8 cellular contexts compared by ENCODE assay signal in the genomic region with DNA sequence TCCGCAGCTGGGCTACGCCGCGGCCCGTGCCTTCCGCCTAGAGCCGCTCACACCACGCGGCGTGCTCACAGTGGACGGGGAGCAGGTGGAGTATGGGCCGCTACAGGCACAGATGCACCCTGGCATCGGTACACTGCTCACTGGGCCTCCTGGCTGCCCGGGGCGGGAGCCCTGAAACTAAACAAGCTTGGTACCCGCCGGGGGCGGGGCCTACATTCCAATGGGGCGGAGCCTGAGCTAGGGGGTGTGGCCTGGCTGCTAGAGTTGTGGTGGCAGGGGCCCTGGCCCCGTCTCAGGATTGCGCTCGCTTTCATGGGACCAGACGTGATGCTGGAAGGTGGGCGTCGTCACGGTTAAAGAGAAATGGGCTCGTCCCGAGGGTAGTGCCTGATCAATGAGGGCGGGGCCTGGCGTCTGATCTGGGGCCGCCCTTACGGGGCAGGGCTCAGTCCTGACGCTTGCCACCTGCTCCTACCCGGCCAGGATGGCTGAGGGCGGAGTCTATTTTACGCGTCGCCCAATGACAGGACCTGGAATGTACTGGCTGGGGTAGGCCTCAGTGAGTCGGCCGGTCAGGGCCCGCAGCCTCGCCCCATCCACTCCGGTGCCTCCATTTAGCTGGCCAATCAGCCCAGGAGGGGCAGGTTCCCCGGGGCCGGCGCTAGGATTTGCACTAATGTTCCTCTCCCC. TPM values are rescaled to one million over a fixed set of nuclear protein-coding genes. Genes with fewer than 3 reads are reported as not detected.
DNase-seq lines count a peak whose midpoint lies in the region; FAIRE-seq and TF ChIP-seq lines count a peak whose summit lies in the region.

No MANE protein-coding gene starts in this region.

- no peaks in the 10 kb centered on the region for H3K9me2 ChIP-seq in neural cell (ENCODE audit: insufficient read depth, low read length)

- FAIRE-seq in endothelial cell of umbilical vein (lab: Jason Lieb, UNC) = peak; percentile 96

- DNase-seq in NCI-H2171 (lab: John Stamatoyannopoulos, UW) (peak; percentile 47), endothelial cell of umbilical vein (ENCODE audit: low read depth, low spot score) (peak; percentile 82), WERI-Rb-1 (no peak), GM19238 (ENCODE audit: insufficient read length, low spot score) (no peak), activated gamma-delta T cell treated with Interleukin-2 at 50 U/mL for 16 hours (no peak), NCI-H2081 (lab: John Stamatoyannopoulos, UW) (no peak)

- H3K79me2 ChIP-seq in endothelial cell of umbilical vein (ENCODE audit: control insufficient read depth, insufficient read depth, low read length) = no peaks in the 10 kb centered on the region
- peaks cover 10% of the 10 kb centered on the region for H3K79me2 ChIP-seq in neural cell (replicated peaks; ENCODE audit: insufficient read depth, low read length)

- no peaks in the 10 kb centered on the region for H3F3A ChIP-seq in neural cell (ENCODE audit: insufficient read depth, low read length, poor library complexity, severe bottlenecking)

- intact Hi-C loops in endothelial cell of umbilical vein (cut with micrococcal nuclease) = loop anchor here (10.0 kb wide), 1 partner anchor 365 kb away; the partner anchor contains the start of genes GYS1 and RUVBL2

- H3K4me3 ChIP-seq in endothelial cell of umbilical vein (replicated peaks in 1 of 3; ENCODE audit: insufficient read depth in 1 of 3, low read depth in 1 of 3, low read length in 3 of 3) (peak overlapping the region in 2 of 3 experiments; percentile 6 to 19), neural cell (ENCODE audit: low read length) (no peak overlapping the region), WERI-Rb-1 (ENCODE audit: low read depth, low read length) (no peak overlapping the region)

- peaks cover 0 to 2% of the 10 kb centered on the region in 2 experiments for H3K36me3 ChIP-seq in endothelial cell of umbilical vein (ENCODE audit: control insufficient read depth in 2 of 2, extremely low read depth in 1 of 2, insufficient read depth in 2 of 2, low read length in 2 of 2)
- no peaks in the 10 kb centered on the region for H3K36me3 ChIP-seq in neural cell (ENCODE audit: insufficient read depth, low read length)
- peaks cover 41% of the 10 kb centered on the region for H3K36me3 ChIP-seq in WERI-Rb-1

- H3K9me3 ChIP-seq in endothelial cell of umbilical vein (replicated peaks; ENCODE audit: control insufficient read depth, insufficient read depth, low read length) = no peaks in the 10 kb centered on the region
- no peaks in the 10 kb centered on the region for H3K9me3 ChIP-seq in neural cell (ENCODE audit: low read length)
- no peaks in the 10 kb centered on the region for H3K9me3 ChIP-seq in WERI-Rb-1 (ENCODE audit: severe bottlenecking)

- BruUV-seq in endothelial cell of umbilical vein (replicated peaks; lab: Mats Ljungman, UMichigan) = no TSS peak

- TF ChIP-seq RAD21 in neural cell (conservative IDR thresholded peaks at IDR 0.05) = no peak

- H2AFZ ChIP-seq in endothelial cell of umbilical vein (ENCODE audit: low read depth, low read length) (peak overlapping the region; percentile 63), neural cell (ENCODE audit: low read depth, low read length) (no peak overlapping the region)

- H3K9ac ChIP-seq in endothelial cell of umbilical vein (replicated peaks; ENCODE audit: extremely low read depth, insufficient read depth, low read length) (no peak overlapping the region), neural cell (ENCODE audit: low read length) (no peak overlapping the region)

- H4K20me1 ChIP-seq in endothelial cell of umbilical vein (replicated peaks; ENCODE audit: control insufficient read depth, extremely low read depth, insufficient read depth, low read length) (no peaks in the 10 kb centered on the region), neural cell (ENCODE audit: insufficient read depth) (no peaks in the 10 kb centered on the region)

- POLR2A ChIA-PET in endothelial cell of umbilical vein (lab: Charles Lee) = interaction anchor here (1.0 to 2.0 kb wide), 3 partner anchors 8 to 17 kb away, joined by 3 to 10 read pairs (median 3); partner anchors contain the start of genes RPL18 and SPHK2

- H3K4me1 ChIP-seq in endothelial cell of umbilical vein (ENCODE audit: control insufficient read depth, extremely low read depth, insufficient read depth, low read length) = peaks cover 20% of the 10 kb centered on the region

- CTCF ChIA-PET in endothelial cell of umbilical vein (lab: Charles Lee) = interaction anchor here (0.8 to 2.3 kb wide), 10 partner anchors 8 to 341 kb away, joined by 3 to 12 read pairs (median 8); partner anchors contain the start of genes CA11, RPL18 and SPHK2

- TF ChIP-seq EP300 in neural cell (conservative IDR thresholded peaks at IDR 0.05; ENCODE audit: poor library complexity, severe bottlenecking) = no peak

- H3K27me3 ChIP-seq in endothelial cell of umbilical vein (ENCODE audit: control insufficient read depth in 2 of 2, insufficient read depth in 2 of 2, low read length in 2 of 2) (no peaks in the 10 kb centered on the region), neural cell (ENCODE audit: insufficient read depth, low read depth, low read length) (no peaks in the 10 kb centered on the region), WERI-Rb-1 (ENCODE audit: insufficient read depth, low read depth, severe bottlenecking) (no peaks in the 10 kb centered on the region)

- H3K4me2 ChIP-seq in endothelial cell of umbilical vein (ENCODE audit: insufficient read depth, low read length) = peak overlapping the region; percentile 60
- H3K4me2 ChIP-seq in neural cell (ENCODE audit: low read length) = no peak overlapping the region

- H3K27ac ChIP-seq in C4-2B = peak overlapping the region; percentile 93
- peak overlapping the region; percentile 13 for H3K27ac ChIP-seq in endothelial cell of umbilical vein (ENCODE audit: insufficient read depth, low read depth, low read length)
- H3K27ac ChIP-seq in neural cell (ENCODE audit: low read length) = peak overlapping the region; percentile 72
- no peak overlapping the region for H3K27ac ChIP-seq in WERI-Rb-1

- no peaks in the 10 kb centered on the region for H3K9me1 ChIP-seq in endothelial cell of umbilical vein (replicated peaks; ENCODE audit: control insufficient read depth, extremely low read depth, insufficient read depth, low read length)

- no peak for TF ChIP-seq POLR2A in endothelial cell of umbilical vein (IDR thresholded peaks at IDR 0.05; ENCODE audit: low read depth, low read length)

- TF ChIP-seq CTCF in C4-2B (conservative IDR thresholded peaks at IDR 0.05) = no peak
- no peak for TF ChIP-seq CTCF in endothelial cell of umbilical vein (IDR thresholded peaks at IDR 0.05; ENCODE audit: extremely low read depth in 1 of 2, insufficient read depth in 1 of 2, low read depth in 1 of 2, low read length in 2 of 2)
- TF ChIP-seq CTCF in neural cell (IDR thresholded peaks at IDR 0.05; ENCODE audit: poor library complexity, severe bottlenecking) = no peak
- TF ChIP-seq CTCF in WERI-Rb-1 (IDR thresholded peaks at IDR 0.05; ENCODE audit: low read depth, low read length) = no peak

- dilution Hi-C loops in endothelial cell of umbilical vein (cut with MboI; ENCODE audit: extremely low pct_ligation_motif_present, low sequenced_read_pairs) = no loop called here

RNA-seq across cellular contexts. Expression of gene DBP, which starts 7.4 kb away (rescaled TPM):
- 0.78 and 1.5 TPM in 2 replicates for total RNA-seq in endothelial cell of umbilical vein
- polyA plus RNA-seq in endothelial cell of umbilical vein = 1.8 and 2.0 TPM in 2 replicates
- 0.80 and 1.8 TPM in 2 replicates for polyA plus RNA-seq in endothelial cell of umbilical vein (2011; cell fraction: cytosol; rRNA removed)
- polyA plus RNA-seq in endothelial cell of umbilical vein (2011; cell fraction: nucleus; rRNA removed) = 0.43 and 0.76 TPM in 2 replicates
- polyA plus RNA-seq in endothelial cell of umbilical vein (2012) = 0.75 and 1.6 TPM in 2 replicates
- polyA minus RNA-seq in endothelial cell of umbilical vein = 0.68 TPM in 1 of 2 replicates, not detected in the other
- 9.1 TPM for polyA minus RNA-seq in endothelial cell of umbilical vein (2011; cell fraction: cytosol; rRNA and poly(A)+ RNA removed)
- polyA minus RNA-seq in endothelial cell of umbilical vein (2011; cell fraction: nucleus; rRNA and poly(A)+ RNA removed) = 0.29 and 0.48 TPM in 2 replicates
- 1.0 and 3.6 TPM in 2 replicates for polyA plus RNA-seq in neural cell
- polyA minus RNA-seq in neural cell = 5.4 TPM in 2 replicates

RNA-seq across cellular contexts. Expression of gene SPHK2, which starts 10.4 kb away (rescaled TPM):
- total RNA-seq in endothelial cell of umbilical vein = 30.5 and 31.1 TPM in 2 replicates
- polyA plus RNA-seq in endothelial cell of umbilical vein (20.2 and 23.4 TPM in 2 replicates), neural cell (22.6 and 32.6 TPM in 2 replicates)
- 8.2 and 10.7 TPM in 2 replicates for polyA plus RNA-seq in endothelial cell of umbilical vein (2011; cell fraction: cytosol; rRNA removed)
- 26.2 and 26.5 TPM in 2 replicates for polyA plus RNA-seq in endothelial cell of umbilical vein (2011; cell fraction: nucleus; rRNA removed)
- 9.2 and 11.3 TPM in 2 replicates for polyA plus RNA-seq in endothelial cell of umbilical vein (2012)
- polyA minus RNA-seq in endothelial cell of umbilical vein (11.7 and 14.6 TPM in 2 replicates), neural cell (28.5 and 31.7 TPM in 2 replicates)
- 10.9 TPM for polyA minus RNA-seq in endothelial cell of umbilical vein (2011; cell fraction: cytosol; rRNA and poly(A)+ RNA removed)
- polyA minus RNA-seq in endothelial cell of umbilical vein (2011; cell fraction: nucleus; rRNA and poly(A)+ RNA removed) = 14.6 and 21.1 TPM in 2 replicates

RNA-seq across cellular contexts. Expression of gene RPL18, which starts 10.8 kb away (rescaled TPM):
- 1,402 and 1,407 TPM in 2 replicates for total RNA-seq in endothelial cell of umbilical vein
- polyA plus RNA-seq in endothelial cell of umbilical vein (2,154 and 2,376 TPM in 2 replicates), neural cell (2,102 and 2,180 TPM in 2 replicates)
- polyA plus RNA-seq in endothelial cell of umbilical vein (2011; cell fraction: cytosol; rRNA removed) = 1,380 and 1,833 TPM in 2 replicates
- 597 and 638 TPM in 2 replicates for polyA plus RNA-seq in endothelial cell of umbilical vein (2011; cell fraction: nucleus; rRNA removed)
- polyA plus RNA-seq in endothelial cell of umbilical vein (2012) = 1,901 and 3,069 TPM in 2 replicates
- polyA minus RNA-seq in endothelial cell of umbilical vein (547 and 582 TPM in 2 replicates), neural cell (717 and 772 TPM in 2 replicates)
- 814 TPM for polyA minus RNA-seq in endothelial cell of umbilical vein (2011; cell fraction: cytosol; rRNA and poly(A)+ RNA removed)
- polyA minus RNA-seq in endothelial cell of umbilical vein (2011; cell fraction: nucleus; rRNA and poly(A)+ RNA removed) = 103 and 151 TPM in 2 replicates

RNA-seq across cellular contexts. Expression of gene FAM83E, which starts 14.9 kb away (rescaled TPM):
- total RNA-seq in endothelial cell of umbilical vein = 1.7 and 3.5 TPM in 2 replicates
- polyA plus RNA-seq in endothelial cell of umbilical vein (0.04 and 0.10 TPM in 2 replicates), neural cell (0.73 and 1.2 TPM in 2 replicates)
- polyA plus RNA-seq in endothelial cell of umbilical vein (2011; cell fraction: cytosol; rRNA removed) = not detected in 2 replicates
- polyA plus RNA-seq in endothelial cell of umbilical vein (2011; cell fraction: nucleus; rRNA removed) = 0.76 and 1.0 TPM in 2 replicates
- polyA plus RNA-seq in endothelial cell of umbilical vein (2012) = not detected in 2 replicates
- polyA minus RNA-seq in endothelial cell of umbilical vein (0.59 and 0.63 TPM in 2 replicates), neural cell (6.1 TPM in 1 of 2 replicates, not detected in the other)
- polyA minus RNA-seq in endothelial cell of umbilical vein (2011; cell fraction: cytosol; rRNA and poly(A)+ RNA removed) = not detected
- 0.91 and 4.4 TPM in 2 replicates for polyA minus RNA-seq in endothelial cell of umbilical vein (2011; cell fraction: nucleus; rRNA and poly(A)+ RNA removed)

RNA-seq across cellular contexts. Expression of gene CA11, which starts 16.2 kb away (rescaled TPM):
- 2.8 TPM in 2 replicates for total RNA-seq in endothelial cell of umbilical vein
- polyA plus RNA-seq in endothelial cell of umbilical vein = 2.6 and 4.7 TPM in 2 replicates
- polyA plus RNA-seq in endothelial cell of umbilical vein (2011; cell fraction: cytosol; rRNA removed) = 0.90 and 1.3 TPM in 2 replicates
- polyA plus RNA-seq in endothelial cell of umbilical vein (2011; cell fraction: nucleus; rRNA removed) = 1.1 and 4.5 TPM in 2 replicates
- 3.1 and 7.2 TPM in 2 replicates for polyA plus RNA-seq in endothelial cell of umbilical vein (2012)
- polyA minus RNA-seq in endothelial cell of umbilical vein = 0.39 and 0.70 TPM in 2 replicates
- 5.7 TPM for polyA minus RNA-seq in endothelial cell of umbilical vein (2011; cell fraction: cytosol; rRNA and poly(A)+ RNA removed)
- polyA minus RNA-seq in endothelial cell of umbilical vein (2011; cell fraction: nucleus; rRNA and poly(A)+ RNA removed) = 0.29 and 0.82 TPM in 2 replicates
- 105 and 108 TPM in 2 replicates for polyA plus RNA-seq in neural cell
- 50.0 and 57.7 TPM in 2 replicates for polyA minus RNA-seq in neural cell

Comparison
In these comparisons a context has a peak if more than half of its experiments do, and no peak if none do; other contexts are left out.
1. DNase-seq: peak in NCI-H2171 (single experiment) and endothelial cell of umbilical vein (single experiment); none in WERI-Rb-1 (single experiment), GM19238 (single experiment), activated gamma-delta T cell treated with Interleukin-2 at 50 U/mL for 16 hours (single experiment) and NCI-H2081 (0 of 2).
2. H3K4me3 ChIP-seq: peak in endothelial cell of umbilical vein (2 of 3); none in neural cell (single experiment) and WERI-Rb-1 (single experiment).